In genomic region chr16:15653227-15653626, GRCh38 we compare ENCODE assay signal across 9 cellular contexts. TPM values are rescaled to one million over a fixed set of nuclear protein-coding genes. Genes with fewer than 3 reads are reported as not detected.
DNase-seq lines count a peak whose midpoint lies in the region; ATAC-seq, FAIRE-seq and TF ChIP-seq lines count a peak whose summit lies in the region.
"Had no signal": no experiment of that assay in that cellular context is flagged by ENCODE, and none has a peak within 500 bp of the region (broad histone marks: within the 10 kb centered on the region; RNA-seq: fewer than 3 reads in every experiment).

No MANE protein-coding gene starts in this region.

- H3K4me1 ChIP-seq in astrocyte (ENCODE audit: insufficient read depth, low read length) = peaks cover 14% of the 10 kb centered on the region
- no peaks in the 10 kb centered on the region for H3K4me1 ChIP-seq in mesendoderm (ENCODE audit: control insufficient read depth, low read depth, low read length)
- H3K4me1 ChIP-seq in uterus = peaks cover 0 to 4% of the 10 kb centered on the region in 2 donors

- peak overlapping the region; percentile 4 for H3K9ac ChIP-seq in astrocyte (ENCODE audit: low read length)
- H3K9ac ChIP-seq in mesendoderm (ENCODE audit: low read length) = no peak overlapping the region

- H2BK120ac ChIP-seq in mesendoderm (ENCODE audit: low read depth, low read length) = no peak overlapping the region

- H3K27me3 Mint-ChIP-seq in HFFc6 (ENCODE audit: insufficient read depth) (peaks cover 2% of the 10 kb centered on the region; the same call in 1 of the 2 replicates), astrocyte (ENCODE audit: low read depth, unreplicated experiment) (no peaks in the 10 kb centered on the region)

- no peak overlapping the region for H3K4me3 ChIP-seq in astrocyte (ENCODE audit: insufficient read depth, low read depth, low read length)
- H3K4me3 ChIP-seq in mesendoderm (ENCODE audit: low read length) = no peak overlapping the region
- H3K4me3 ChIP-seq in uterus = no peak overlapping the region

- no peaks in the 10 kb centered on the region for H3K9me3 ChIP-seq in astrocyte (ENCODE audit: insufficient read depth, low read depth, low read length)
- no peaks in the 10 kb centered on the region for H3K9me3 ChIP-seq in uterus

- no CpG with 5 or more reads among the region's 4 CpGs for whole genome bisulfite sequencing in mesendoderm (ENCODE audit: extremely low coverage, insufficient coverage, low lambda C conversion rate)

- no peak overlapping the region for H4K5ac ChIP-seq in mesendoderm (ENCODE audit: low read length)

- H3K79me2 ChIP-seq in astrocyte (ENCODE audit: insufficient read depth, low read length) = peaks cover 76% of the 10 kb centered on the region
- H3K79me2 ChIP-seq in mesendoderm (ENCODE audit: control insufficient read depth, insufficient read depth, low read length) = peaks cover 4% of the 10 kb centered on the region

- H3K36me3 ChIP-seq in astrocyte (ENCODE audit: insufficient read depth, low read length) (no peaks in the 10 kb centered on the region), mesendoderm (ENCODE audit: control insufficient read depth, insufficient read depth, low read length) (no peaks in the 10 kb centered on the region), uterus (no peaks in the 10 kb centered on the region)

- H4K8ac ChIP-seq in mesendoderm (ENCODE audit: low read depth, low read length) = no peak overlapping the region

- ATAC-seq in HG03196 (IDR thresholded peaks at IDR 0.05; ENCODE audit: unreplicated experiment) = no peak

- FAIRE-seq in astrocyte (lab: Jason Lieb, UNC) = no peak
- FAIRE-seq: GM12892 had no signal

- H3K27me3 ChIP-seq in astrocyte (ENCODE audit: insufficient read depth, low read length) (no peaks in the 10 kb centered on the region), mesendoderm (ENCODE audit: insufficient read depth, low read length, poor library complexity) (no peaks in the 10 kb centered on the region), uterus (no peaks in the 10 kb centered on the region)

- H3K4me3 Mint-ChIP-seq in HFFc6 (peak overlapping the region; percentile 73), astrocyte (ENCODE audit: unreplicated experiment) (peak overlapping the region; percentile 23)

- TF ChIP-seq CTCF in HFFc6 (IDR thresholded peaks at IDR 0.05) (no peak), astrocyte (IDR thresholded peaks at IDR 0.05; ENCODE audit: insufficient read depth, low read depth, low read length) (no peak), uterus (IDR thresholded peaks at IDR 0.05) (no peak)

- H3K9me3 Mint-ChIP-seq in HFFc6 (no peaks in the 10 kb centered on the region), astrocyte (ENCODE audit: unreplicated experiment) (no peaks in the 10 kb centered on the region)

- H4K20me1 ChIP-seq in astrocyte (ENCODE audit: insufficient read depth, low read length) = peaks cover 53% of the 10 kb centered on the region

- intact Hi-C loops in uterus (cut with DNase I; ENCODE audit: low total_unique reads) = no loop called here

- H3K4ac ChIP-seq in mesendoderm (ENCODE audit: low read depth, low read length) = no peak overlapping the region

- no peak overlapping the region for H3K56ac ChIP-seq in mesendoderm (ENCODE audit: low read length)

- no peak overlapping the region for H2AK5ac ChIP-seq in mesendoderm (ENCODE audit: low read length)

- H3K4me1 Mint-ChIP-seq in HFFc6 (ENCODE audit: low read depth) (peaks cover 35% of the 10 kb centered on the region), astrocyte (ENCODE audit: low read depth, unreplicated experiment) (peaks cover 7% of the 10 kb centered on the region)

- H3K79me1 ChIP-seq in mesendoderm (ENCODE audit: low read length) = peaks cover 11% of the 10 kb centered on the region

- peak; percentile 87 for DNase-seq in AG08396 (ENCODE audit: low spot score)
- DNase-seq in HFFc6 = peak; percentile 69
- peak; percentile 90 for DNase-seq in astrocyte (ENCODE audit: low read depth)
- DNase-seq in mesendoderm = peak; percentile 27
- DNase-seq in GM19238 (ENCODE audit: insufficient read length, low spot score) = no peak
- DNase-seq in foreskin melanocyte = no peak
- no peak for DNase-seq in uterus

- H3K18ac ChIP-seq in mesendoderm (ENCODE audit: low read length) = no peak overlapping the region

- no peak overlapping the region for H2AFZ ChIP-seq in astrocyte (ENCODE audit: low read depth, low read length)

- no peak overlapping the region for H2BK5ac ChIP-seq in mesendoderm (ENCODE audit: low read length)

- no peak for TF ChIP-seq POLR2A in uterus (IDR thresholded peaks at IDR 0.05)

- peak overlapping the region; percentile 0 for H3K27ac ChIP-seq in astrocyte (ENCODE audit: low read depth, low read length)
- H3K27ac ChIP-seq in mesendoderm (ENCODE audit: low read depth, low read length) = no peak overlapping the region
- H3K27ac ChIP-seq in uterus = peak overlapping the region in 1 of 2 donors; percentile 46

- H3K4me2 ChIP-seq in astrocyte (ENCODE audit: low read length) (peak overlapping the region; percentile 64), mesendoderm (ENCODE audit: low read length) (no peak overlapping the region)

- H3K36me3 Mint-ChIP-seq in HFFc6 (ENCODE audit: low read depth) = no peaks in the 10 kb centered on the region; the same call in 1 of the 2 replicates
- peaks cover 3% of the 10 kb centered on the region for H3K36me3 Mint-ChIP-seq in astrocyte (ENCODE audit: low read depth, unreplicated experiment)

- H3K23ac ChIP-seq in mesendoderm (ENCODE audit: low read length) = no peak overlapping the region

- H3K27ac Mint-ChIP-seq in HFFc6 = peak overlapping the region; percentile 74
- peak overlapping the region; percentile 63 for H3K27ac Mint-ChIP-seq in astrocyte (ENCODE audit: unreplicated experiment)

- no peak overlapping the region for H2BK15ac ChIP-seq in mesendoderm (replicated peaks; ENCODE audit: low read depth)

RNA-seq across cellular contexts. Expression of gene NDE1, which starts 3.2 kb away (rescaled TPM):
- total RNA-seq in HFFc6 (2021; fragmentation: NEBNext Ultra II Directional; extraction: Animal tissue kit (Norgen Biotek cat#: 25700)) = 10 to 100 TPM; 40.6 to 61.0 (median 58.2) TPM
- total RNA-seq in astrocyte (27.6 and 31.4 TPM in 2 replicates), uterus (10 to 100 TPM; 23.8 to 53.4 (median 39.2) TPM)
- 20.0 TPM for polyA plus RNA-seq in mesendoderm (2013, experiment 1 of 2)
- polyA plus RNA-seq in mesendoderm (2013, experiment 2 of 2) = 21.4 TPM

RNA-seq across cellular contexts. Expression of gene MARF1, which starts 10.3 kb away (rescaled TPM):
- total RNA-seq in HFFc6 (2021; fragmentation: NEBNext Ultra II Directional; extraction: Animal tissue kit (Norgen Biotek cat#: 25700)) = 10 to 100 TPM; 34.9 to 39.4 (median 38.5) TPM
- total RNA-seq in astrocyte = 46.0 and 47.4 TPM in 2 replicates
- 10.0 TPM for polyA plus RNA-seq in mesendoderm (2013, experiment 1 of 2)
- polyA plus RNA-seq in mesendoderm (2013, experiment 2 of 2) = 10.3 TPM
- total RNA-seq in uterus = 10 to 100 TPM; 21.0 to 91.9 (median 42.2) TPM

Comparison
In these comparisons a context has a peak if more than half of its experiments do, and no peak if none do; other contexts are left out.
1. DNase-seq: peak in AG08396 (single experiment), HFFc6 (single experiment), astrocyte (single experiment) and mesendoderm (single experiment); none in GM19238 (single experiment), foreskin melanocyte (single experiment) and uterus (0 of 2).